1 cellular context compared by ENCODE assay signal in genomic region chr10:3045471-3046209, GRCh38.
TF ChIP-seq lines count a peak whose summit lies in the region.

No MANE protein-coding gene starts in this region.

TF ChIP-seq in K562, 482 proteins besides CTCF, POLR2A, EP300 and RAD21 (continued from another document):
- no peak for TF ChIP-seq SETDB1 (IDR thresholded peaks at IDR 0.05; ENCODE audit: low read length)
- peak; percentile 91 for TF ChIP-seq C11orf30 (IDR thresholded peaks at IDR 0.05; ENCODE audit: low read depth)
- TF ChIP-seq EZH2 (IDR thresholded peaks at IDR 0.05; ENCODE audit: borderline replicate concordance, low read depth, low read length) = no peak
- TF ChIP-seq ZNF143 (CRISPR knock-in tag; IDR thresholded peaks at IDR 0.05) = no peak
- no peak for TF ChIP-seq MCM2 (IDR thresholded peaks at IDR 0.05; ENCODE audit: low read depth)
- peak; percentile 68 for TF ChIP-seq DPF2 (IDR thresholded peaks at IDR 0.05)
- no peak for TF ChIP-seq GTF2B (IDR thresholded peaks at IDR 0.05; ENCODE audit: extremely low read depth, insufficient read length)
- no peak for TF ChIP-seq BRCA1 (IDR thresholded peaks at IDR 0.05)
- no peak for TF ChIP-seq BRCA1 (CRISPR knock-in tag; IDR thresholded peaks at IDR 0.05)
- 0 out of 2 replicates have a peak, but pooled peaks have one; percentile 39 for TF ChIP-seq ZBTB9 (CRISPR knock-in tag; IDR thresholded peaks at IDR 0.05)
- no peak for TF ChIP-seq LCOR (CRISPR knock-in tag; IDR thresholded peaks at IDR 0.05)
- peak; percentile 95 for TF ChIP-seq NFE2 (IDR thresholded peaks at IDR 0.05; ENCODE audit: low read depth)
- peak; percentile 46; the same call in 1 of the 2 replicates for TF ChIP-seq SPI1 (IDR thresholded peaks at IDR 0.05; ENCODE audit: borderline replicate concordance, low read depth, low read length)
- TF ChIP-seq, protein P1, sequence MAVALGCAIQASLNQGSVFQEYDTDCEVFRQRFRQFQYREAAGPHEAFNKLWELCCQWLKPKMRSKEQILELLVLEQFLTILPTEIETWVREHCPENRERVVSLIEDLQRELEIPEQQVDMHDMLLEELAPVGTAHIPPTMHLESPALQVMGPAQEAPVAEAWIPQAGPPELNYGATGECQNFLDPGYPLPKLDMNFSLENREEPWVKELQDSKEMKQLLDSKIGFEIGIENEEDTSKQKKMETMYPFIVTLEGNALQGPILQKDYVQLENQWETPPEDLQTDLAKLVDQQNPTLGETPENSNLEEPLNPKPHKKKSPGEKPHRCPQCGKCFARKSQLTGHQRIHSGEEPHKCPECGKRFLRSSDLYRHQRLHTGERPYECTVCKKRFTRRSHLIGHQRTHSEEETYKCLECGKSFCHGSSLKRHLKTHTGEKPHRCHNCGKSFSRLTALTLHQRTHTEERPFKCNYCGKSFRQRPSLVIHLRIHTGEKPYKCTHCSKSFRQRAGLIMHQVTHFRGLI (CRISPR knock-in tag; IDR thresholded peaks at IDR 0.05) = no peak
- no peak for TF ChIP-seq CREM (IDR thresholded peaks at IDR 0.05; ENCODE audit: low read depth)
- no peak for TF ChIP-seq GTF2F1 (IDR thresholded peaks at IDR 0.05; ENCODE audit: low read depth, low read length)
- peak; percentile 43 for TF ChIP-seq RBFOX2 (IDR thresholded peaks at IDR 0.05; ENCODE audit: low read depth, low read length)
- no peak for TF ChIP-seq GTF3C2 (IDR thresholded peaks at IDR 0.05; ENCODE audit: borderline replicate concordance, extremely low read depth, insufficient read length)
- TF ChIP-seq ZNF184 (CRISPR knock-in tag; IDR thresholded peaks at IDR 0.05) = no peak
- peak; percentile 92 for TF ChIP-seq FOSL1 (tag; conservative IDR thresholded peaks at IDR 0.05)
- TF ChIP-seq ETV1 (tag; conservative IDR thresholded peaks at IDR 0.05; ENCODE audit: low read depth) = peak; percentile 36; the same call in 1 of the 2 replicates
- TF ChIP-seq PYGO2 (tag; IDR thresholded peaks at IDR 0.05) = no peak
- no peak for TF ChIP-seq KDM5B (IDR thresholded peaks at IDR 0.05; ENCODE audit: insufficient replicate concordance, low read depth, low read length)
- no peak for TF ChIP-seq RNF219 (CRISPR knock-in tag; IDR thresholded peaks at IDR 0.05)
- 0 out of 2 replicates have a peak, but pooled peaks have one; percentile 24 for TF ChIP-seq BACH1 (tag; IDR thresholded peaks at IDR 0.05)
- TF ChIP-seq BCL6 (CRISPR knock-in tag; IDR thresholded peaks at IDR 0.05) = no peak
- TF ChIP-seq NR2C2 (CRISPR knock-in tag; IDR thresholded peaks at IDR 0.05) = no peak
- TF ChIP-seq NR2C2 (tag; IDR thresholded peaks at IDR 0.05) = peak; percentile 81
- no peak for TF ChIP-seq WHSC1 (IDR thresholded peaks at IDR 0.05; ENCODE audit: low read length)
- TF ChIP-seq CBFA2T2 (conservative IDR thresholded peaks at IDR 0.05) = no peak
- TF ChIP-seq ZFPM2 (CRISPR knock-in tag; IDR thresholded peaks at IDR 0.05) = no peak
- no peak for TF ChIP-seq PURB (CRISPR knock-in tag; IDR thresholded peaks at IDR 0.05; ENCODE audit: low read depth)
- no peak for TF ChIP-seq CREB5 (CRISPR knock-in tag; IDR thresholded peaks at IDR 0.05)
- no peak for TF ChIP-seq ZNF354B (CRISPR knock-in tag; IDR thresholded peaks at IDR 0.05)
- TF ChIP-seq SRSF1 (IDR thresholded peaks at IDR 0.05; ENCODE audit: low read depth, low read length) = no peak
- TF ChIP-seq ZNF311 (CRISPR knock-in tag; IDR thresholded peaks at IDR 0.05) = no peak
- TF ChIP-seq ZNF76 (CRISPR knock-in tag; IDR thresholded peaks at IDR 0.05; ENCODE audit: borderline replicate concordance) = no peak
- TF ChIP-seq, protein P2, sequence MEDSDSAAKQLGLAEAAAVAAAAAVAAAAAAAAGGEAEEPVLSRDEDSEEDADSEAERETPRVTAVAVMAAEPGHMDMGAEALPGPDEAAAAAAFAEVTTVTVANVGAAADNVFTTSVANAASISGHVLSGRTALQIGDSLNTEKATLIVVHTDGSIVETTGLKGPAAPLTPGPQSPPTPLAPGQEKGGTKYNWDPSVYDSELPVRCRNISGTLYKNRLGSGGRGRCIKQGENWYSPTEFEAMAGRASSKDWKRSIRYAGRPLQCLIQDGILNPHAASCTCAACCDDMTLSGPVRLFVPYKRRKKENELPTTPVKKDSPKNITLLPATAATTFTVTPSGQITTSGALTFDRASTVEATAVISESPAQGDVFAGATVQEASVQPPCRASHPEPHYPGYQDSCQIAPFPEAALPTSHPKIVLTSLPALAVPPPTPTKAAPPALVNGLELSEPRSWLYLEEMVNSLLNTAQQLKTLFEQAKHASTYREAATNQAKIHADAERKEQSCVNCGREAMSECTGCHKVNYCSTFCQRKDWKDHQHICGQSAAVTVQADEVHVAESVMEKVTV (CRISPR knock-in tag; IDR thresholded peaks at IDR 0.05) = no peak
- no peak for TF ChIP-seq CEBPB (tag; IDR thresholded peaks at IDR 0.05)
- TF ChIP-seq CBFA2T3 (IDR thresholded peaks at IDR 0.05) = no peak
- TF ChIP-seq SOX6 (IDR thresholded peaks at IDR 0.05) = peak; percentile 28; the same call in 1 of the 2 replicates
- peak; percentile 87 to 88 for TF ChIP-seq MAZ (CRISPR knock-in tag; conservative IDR thresholded peaks at IDR 0.05 in 1 of 2, IDR thresholded peaks at IDR 0.05 in 1 of 2)
- no peak for TF ChIP-seq FOXA3 (CRISPR knock-in tag; conservative IDR thresholded peaks at IDR 0.05 in 1 of 2, IDR thresholded peaks at IDR 0.05 in 1 of 2)
- TF ChIP-seq CAMTA2 (CRISPR knock-in tag; conservative IDR thresholded peaks at IDR 0.05) = no peak
- TF ChIP-seq HDAC2 (IDR thresholded peaks at IDR 0.05) = peak; percentile 68
- TF ChIP-seq, protein P3, sequence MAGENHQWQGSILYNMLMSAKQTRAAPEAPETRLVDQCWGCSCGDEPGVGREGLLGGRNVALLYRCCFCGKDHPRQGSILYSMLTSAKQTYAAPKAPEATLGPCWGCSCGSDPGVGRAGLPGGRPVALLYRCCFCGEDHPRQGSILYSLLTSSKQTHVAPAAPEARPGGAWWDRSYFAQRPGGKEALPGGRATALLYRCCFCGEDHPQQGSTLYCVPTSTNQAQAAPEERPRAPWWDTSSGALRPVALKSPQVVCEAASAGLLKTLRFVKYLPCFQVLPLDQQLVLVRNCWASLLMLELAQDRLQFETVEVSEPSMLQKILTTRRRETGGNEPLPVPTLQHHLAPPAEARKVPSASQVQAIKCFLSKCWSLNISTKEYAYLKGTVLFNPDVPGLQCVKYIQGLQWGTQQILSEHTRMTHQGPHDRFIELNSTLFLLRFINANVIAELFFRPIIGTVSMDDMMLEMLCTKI (IDR thresholded peaks at IDR 0.05; ENCODE audit: partially characterized antibody) = no peak
- TF ChIP-seq BHLHE40 (IDR thresholded peaks at IDR 0.05; ENCODE audit: low read length) = peak; percentile 43
- TF ChIP-seq ZNF253 (CRISPR knock-in tag; conservative IDR thresholded peaks at IDR 0.05) = no peak
- TF ChIP-seq HNRNPLL (IDR thresholded peaks at IDR 0.05; ENCODE audit: low read depth, low read length, poor library complexity, severe bottlenecking) = no peak
- TF ChIP-seq ZNF707 (CRISPR knock-in tag; conservative IDR thresholded peaks at IDR 0.05) = no peak
- peak; percentile 86 for TF ChIP-seq MAFG (tag; conservative IDR thresholded peaks at IDR 0.05)
- no peak for TF ChIP-seq NFXL1 (CRISPR knock-in tag; IDR thresholded peaks at IDR 0.05)
